ENCODE assay signal across 13 cellular contexts in the genomic region with DNA sequence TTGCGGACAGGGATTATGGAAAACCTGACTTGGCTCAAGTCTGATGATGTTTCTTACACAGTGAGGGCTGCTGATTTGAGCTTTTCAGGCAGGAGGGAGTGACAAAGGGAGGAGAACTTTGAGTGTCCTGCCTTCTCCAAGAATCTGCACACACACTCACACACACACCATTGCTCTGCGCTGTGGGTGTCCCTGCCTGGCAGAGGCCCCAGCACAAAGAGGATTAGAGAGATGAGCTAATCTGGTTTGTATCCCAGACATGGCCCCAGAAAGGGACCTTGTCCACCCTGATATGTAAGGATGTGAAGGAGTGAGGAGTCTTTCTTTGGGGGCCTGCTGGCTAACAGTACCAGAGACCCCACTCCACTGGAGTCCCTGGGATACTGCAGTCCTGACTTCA. TPM values are rescaled to one million over a fixed set of nuclear protein-coding genes. Genes with fewer than 3 reads are reported as not detected.
DNase-seq lines count a peak whose midpoint lies in the region; ATAC-seq, FAIRE-seq and TF ChIP-seq lines count a peak whose summit lies in the region.
"Had no signal": no experiment of that assay in that cellular context is flagged by ENCODE, and none has a peak within 500 bp of the region (broad histone marks: within the 10 kb centered on the region; RNA-seq: fewer than 3 reads in every experiment).

No MANE protein-coding gene starts in this region.

- CTCF ChIA-PET in CD8-positive, alpha-beta T cell (lab: Charles Lee) = interaction anchor here (0.7 to 2.2 kb wide), 8 partner anchors 9 to 204 kb away, joined by 3 to 39 read pairs (median 6); a partner anchor contains a TSS
- CTCF ChIA-PET in H1 (lab: Charles Lee; ENCODE audit: partially characterized antibody) = interaction anchor here (1.1 to 2.7 kb wide), 7 partner anchors 10 to 113 kb away, joined by 3 to 28 read pairs (median 5); a partner anchor contains a TSS

- no peak for DNase-seq in CD8-positive, alpha-beta T cell
- DNase-seq in NCI-H2227 (lab: John Stamatoyannopoulos, UW; ENCODE audit: unreplicated experiment) (peak; percentile 47), H1 (ENCODE audit: low read depth in 1 of 2, low spot score in 2 of 2) (no peak), neural crest cell (ENCODE audit: low read depth, low spot score) (no peak), psoas muscle (no peak), NCI-H146 (lab: John Stamatoyannopoulos, UW) (no peak), colonic mucosa (no peak), NCI-H226 (no peak)
- DNase-seq: DMS153, foreskin melanocyte, KG1, small intestine had no signal

- POLR2A ChIA-PET in CD8-positive, alpha-beta T cell (lab: Charles Lee) = no interaction called here
- POLR2A ChIA-PET in H1 (lab: Charles Lee; ENCODE audit: partially characterized antibody) = interaction anchor here (1.4 kb wide), 1 partner anchor 39 kb away, joined by 4 read pairs; no protein-coding TSS in a partner anchor

- no peak overlapping the region for H4K91ac ChIP-seq in H1 (replicated peaks; ENCODE audit: insufficient read length, low read length)

- peaks cover 13% of the 10 kb centered on the region for H3K4me1 Mint-ChIP-seq in CD8-positive, alpha-beta T cell (ENCODE audit: low read depth)
- peaks cover 11% of the 10 kb centered on the region for H3K4me1 Mint-ChIP-seq in neural crest cell

- WGBS in H1 (ENCODE audit: extremely low coverage in 1 of 2, insufficient coverage in 1 of 2, insufficient read length in 1 of 2, insufficient replicate concordance in 2 of 2, low coverage in 1 of 2, low lambda C conversion rate in 2 of 2, missing lambda C conversion rate in 1 of 2), 2 experiments = 37% methylated on average over 2 of the region's 2 CpGs; no CpG with 5 or more reads in 1 of the 2 experiments
- WGBS in psoas muscle, 3 donors = 58 to 66% (median 66%) methylated on average over 2 of the region's 2 CpGs

- peaks cover 68% of the 10 kb centered on the region for H3K27me3 Mint-ChIP-seq in CD8-positive, alpha-beta T cell (ENCODE audit: low read depth)
- peaks cover 85% of the 10 kb centered on the region for H3K27me3 Mint-ChIP-seq in neural crest cell (ENCODE audit: low read depth)

- H3K9me3 ChIP-seq in CD8-positive, alpha-beta T cell (ENCODE audit: low read length) = no peaks in the 10 kb centered on the region
- H3K9me3 ChIP-seq in H1 (ENCODE audit: insufficient read depth in 2 of 2, low read depth in 1 of 2, low read length in 1 of 2) = no peaks in the 10 kb centered on the region
- H3K9me3 ChIP-seq in psoas muscle = no peaks in the 10 kb centered on the region
- H3K9me3 ChIP-seq in colonic mucosa = no peaks in the 10 kb centered on the region

- H2AFZ ChIP-seq in H1 (ENCODE audit: low read length) = no peak overlapping the region

- H3K9me3 Mint-ChIP-seq in CD8-positive, alpha-beta T cell = no peaks in the 10 kb centered on the region
- H3K9me3 Mint-ChIP-seq in neural crest cell = no peaks in the 10 kb centered on the region

- H3K56ac ChIP-seq in H1 (replicated peaks; ENCODE audit: insufficient read length, low read depth, low read length) = no peak overlapping the region

- no peak for TF ChIP-seq CTCF in CD8-positive, alpha-beta T cell (IDR thresholded peaks at IDR 0.05)
- no peak for TF ChIP-seq CTCF in H1 (IDR thresholded peaks at IDR 0.05; ENCODE audit: control extremely low read depth in 1 of 3, insufficient read depth in 1 of 3, low read depth in 1 of 3, low read length in 3 of 3)
- no peak for TF ChIP-seq CTCF in neural crest cell (conservative IDR thresholded peaks at IDR 0.05)
- TF ChIP-seq CTCF in psoas muscle (IDR thresholded peaks at IDR 0.05) = no peak
- no peak for TF ChIP-seq CTCF in colonic mucosa (IDR thresholded peaks at IDR 0.05)

- intact Hi-C loops in CD8-positive, alpha-beta T cell (cut with DNase I, micrococcal nuclease) = loop anchor here (1.0 kb wide), 2 partner anchors 111 to 204 kb away; a partner anchor contains a TSS
- intact Hi-C loops in psoas muscle (cut with DNase I) = loop anchor here (2.0 to 5.0 kb wide), 2 partner anchors 204 to 206 kb away; a partner anchor contains a TSS
- intact Hi-C loops in colonic mucosa (cut with DNase I) = loop anchor here (5.0 kb wide), 2 partner anchors 114 to 204 kb away; a partner anchor contains a TSS

- peaks cover 0 to 3% of the 10 kb centered on the region in 2 experiments for H4K20me1 ChIP-seq in H1 (replicated peaks in 1 of 2; ENCODE audit: control insufficient read depth in 1 of 2, insufficient read depth in 2 of 2, low read length in 2 of 2)

- no peak for TF ChIP-seq POLR2A in H1 (IDR thresholded peaks at IDR 0.05; ENCODE audit: control extremely low read depth in 1 of 2, low read depth in 2 of 2, low read length in 2 of 2)

- H2AK5ac ChIP-seq in H1 (ENCODE audit: low read depth, low read length) = 0 out of 2 replicates have a peak overlapping the region, but pooled peaks have one; percentile 65

- no peaks in the 10 kb centered on the region for H3K79me2 ChIP-seq in H1 (ENCODE audit: control insufficient read depth in 1 of 2, insufficient read depth in 2 of 2, low read length in 2 of 2)

- H3K9ac ChIP-seq in H1 (replicated peaks in 1 of 4; ENCODE audit: extremely low read depth in 1 of 4, low read depth in 3 of 4, low read length in 3 of 4) = no peak overlapping the region
- no peak overlapping the region for H3K9ac ChIP-seq in colonic mucosa (ENCODE audit: low read depth in 2 of 2, low read length in 2 of 2)

- peak overlapping the region; percentile 54 for H3K4me3 Mint-ChIP-seq in CD8-positive, alpha-beta T cell
- H3K4me3 Mint-ChIP-seq in neural crest cell = peak overlapping the region; percentile 75

- H2BK120ac ChIP-seq in H1 (replicated peaks; ENCODE audit: low read depth, low read length) = no peak overlapping the region

- H3K27ac Mint-ChIP-seq in CD8-positive, alpha-beta T cell = no peak overlapping the region
- H3K27ac Mint-ChIP-seq in neural crest cell (ENCODE audit: unreplicated experiment) = no peak overlapping the region

- H3K36me3 Mint-ChIP-seq in CD8-positive, alpha-beta T cell = no peaks in the 10 kb centered on the region
- H3K36me3 Mint-ChIP-seq in neural crest cell (ENCODE audit: low read depth) = no peaks in the 10 kb centered on the region

- no peak overlapping the region for H3K27ac ChIP-seq in CD8-positive, alpha-beta T cell (ENCODE audit: low read depth, low read length)
- no peak overlapping the region for H3K27ac ChIP-seq in H1 (ENCODE audit: low read depth, low read length)
- H3K27ac ChIP-seq in psoas muscle = no peak overlapping the region
- H3K27ac ChIP-seq in colonic mucosa = no peak overlapping the region

- no peak for FAIRE-seq in H1 (lab: Jason Lieb, UNC)
- FAIRE-seq: bronchial epithelial cell, small intestine had no signal

- H3K4me3 ChIP-seq in CD8-positive, alpha-beta T cell (ENCODE audit: low read depth, low read length) = no peak overlapping the region
- peak overlapping the region in 1 of 4 experiments; percentile 60; a peak in 1 of 8 replicates for H3K4me3 ChIP-seq in H1 (ENCODE audit: extremely low read depth in 1 of 4, insufficient read depth in 2 of 4, low read depth in 3 of 4, low read length in 4 of 4)
- no peak overlapping the region for H3K4me3 ChIP-seq in psoas muscle
- H3K4me3 ChIP-seq in colonic mucosa = no peak overlapping the region

- peak overlapping the region; percentile 51 to 87; a peak in 3 of 4 replicates for H3K4me2 ChIP-seq in H1 (ENCODE audit: insufficient read depth in 1 of 2, low read depth in 2 of 2, low read length in 2 of 2)

- H3K18ac ChIP-seq in H1 (ENCODE audit: extremely low read depth, low read length) = no peak overlapping the region

- no peak for TF ChIP-seq RAD21 in H1 (IDR thresholded peaks at IDR 0.05 in 1 of 2, conservative IDR thresholded peaks at IDR 0.05 in 1 of 2; ENCODE audit: low read depth in 2 of 2, low read length in 2 of 2)

- peaks cover 20% of the 10 kb centered on the region for H3K27me3 ChIP-seq in CD8-positive, alpha-beta T cell (ENCODE audit: insufficient read depth, low read length)
- H3K27me3 ChIP-seq in H1 (replicated peaks in 1 of 4; ENCODE audit: control insufficient read depth in 3 of 4, extremely low read depth in 1 of 4, insufficient read depth in 3 of 4, low read length in 3 of 4) (peaks cover 17 to 68% (median 59%) of the 10 kb centered on the region in 4 experiments), psoas muscle (ENCODE audit: insufficient read depth in 3 of 3, low read length in 2 of 3) (peaks cover 0 to 60% (median 10%) of the 10 kb centered on the region in 3 donors), colonic mucosa (peaks cover 6% of the 10 kb centered on the region)

- no peak for ATAC-seq in CD8-positive, alpha-beta T cell
- ATAC-seq in psoas muscle = no peak

- H3K14ac ChIP-seq in H1 (ENCODE audit: insufficient read length) = no peak overlapping the region

- no peaks in the 10 kb centered on the region for H3K79me1 ChIP-seq in H1 (ENCODE audit: low read depth, low read length)

- TF ChIP-seq EP300 in H1 (IDR thresholded peaks at IDR 0.05; ENCODE audit: borderline replicate concordance in 1 of 2, low read depth in 2 of 2, low read length in 2 of 2) = no peak

- H2BK12ac ChIP-seq in H1 (ENCODE audit: low read depth, low read length) = no peak overlapping the region

- no peak overlapping the region for H2BK5ac ChIP-seq in H1 (ENCODE audit: low read depth, low read length)

- H3K36me3 ChIP-seq in CD8-positive, alpha-beta T cell (ENCODE audit: insufficient read depth, low read length) = no peaks in the 10 kb centered on the region
- H3K36me3 ChIP-seq in H1 (ENCODE audit: control insufficient read depth in 2 of 4, insufficient read depth in 4 of 4, low read length in 3 of 4) (no peaks in the 10 kb centered on the region), psoas muscle (ENCODE audit: insufficient read depth in 1 of 2, low read depth in 1 of 2) (no peaks in the 10 kb centered on the region), colonic mucosa (no peaks in the 10 kb centered on the region)

- H2BK15ac ChIP-seq in H1 (ENCODE audit: low read length) = peak overlapping the region; percentile 46; the same call in 1 of the 2 replicates

- no peak overlapping the region for H4K8ac ChIP-seq in H1 (ENCODE audit: extremely low read depth, insufficient read depth, low read length)

- H2BK20ac ChIP-seq in H1 (ENCODE audit: low read length) = no peak overlapping the region

- no peak overlapping the region for H3K23ac ChIP-seq in H1 (ENCODE audit: insufficient read length)

- no peak overlapping the region for H3K4ac ChIP-seq in H1 (replicated peaks; ENCODE audit: insufficient read length, low read depth, low read length)

- H3K23me2 ChIP-seq in H1 (ENCODE audit: low read depth, low read length) = peaks cover 8% of the 10 kb centered on the region; the same call in 1 of the 2 replicates

- peaks cover 10% of the 10 kb centered on the region for H3K4me1 ChIP-seq in CD8-positive, alpha-beta T cell (ENCODE audit: insufficient read depth, low read length)
- H3K4me1 ChIP-seq in H1 (replicated peaks in 1 of 4; ENCODE audit: control insufficient read depth in 3 of 4, insufficient read depth in 4 of 4, low read length in 3 of 4) = peaks cover 0 to 11% (median 6%) of the 10 kb centered on the region in 4 experiments; a peak in 6 of 7 replicates
- peaks cover 12% of the 10 kb centered on the region for H3K4me1 ChIP-seq in psoas muscle
- H3K4me1 ChIP-seq in colonic mucosa = no peaks in the 10 kb centered on the region

- no peak overlapping the region for H4K5ac ChIP-seq in H1 (ENCODE audit: insufficient read length, low read depth, low read length)

RNA-seq across cellular contexts. Expression of a gene that starts 5.9 kb away (rescaled TPM):
- under 1 TPM; 0.41 to 0.47 TPM for total RNA-seq in CD8-positive, alpha-beta T cell
- 0.90 and 2.0 TPM in 2 replicates for total RNA-seq in H1 (2021; fragmentation: NEBNext Ultra II Directional; extraction: Animal tissue kit (Norgen Biotek cat#: 25700))
- polyA plus RNA-seq in H1 (2011; rRNA removed) = 0.33 and 0.60 TPM in 2 replicates
- polyA plus RNA-seq in H1 (2011; cell fraction: cytosol; rRNA removed) = 0.56 TPM
- 1.9 TPM for polyA plus RNA-seq in H1 (2011; cell fraction: nucleus; rRNA removed)
- polyA plus RNA-seq in H1 (2012, experiment 1 of 2) = 0.52 to 1.2 TPM (median 0.84 TPM) in 4 replicates
- polyA plus RNA-seq in H1 (2012, experiment 2 of 2) = 0.05 TPM
- polyA plus RNA-seq in H1 (2013, experiment 1 of 2) = 0.30 TPM
- polyA plus RNA-seq in H1 (2013, experiment 2 of 2) = 0.28 TPM
- 0.59 and 0.95 TPM in 2 replicates for polyA minus RNA-seq in H1 (2011; rRNA and poly(A)+ RNA removed)
- 0.59 TPM for polyA minus RNA-seq in H1 (2011; cell fraction: cytosol; rRNA and poly(A)+ RNA removed)
- 1.1 TPM for polyA minus RNA-seq in H1 (2011; cell fraction: nucleus; rRNA and poly(A)+ RNA removed)
- total RNA-seq in neural crest cell = 1.3 and 1.5 TPM in 2 replicates
- under 1 TPM; 0.32 to 0.86 (median 0.43) TPM for total RNA-seq in psoas muscle
- under 1 TPM; 0.18 to 0.40 (median 0.39) TPM for polyA plus RNA-seq in psoas muscle
- 1 to 10 TPM; 4.3 to 5.9 TPM for total RNA-seq in colonic mucosa
